In the genomic region with DNA sequence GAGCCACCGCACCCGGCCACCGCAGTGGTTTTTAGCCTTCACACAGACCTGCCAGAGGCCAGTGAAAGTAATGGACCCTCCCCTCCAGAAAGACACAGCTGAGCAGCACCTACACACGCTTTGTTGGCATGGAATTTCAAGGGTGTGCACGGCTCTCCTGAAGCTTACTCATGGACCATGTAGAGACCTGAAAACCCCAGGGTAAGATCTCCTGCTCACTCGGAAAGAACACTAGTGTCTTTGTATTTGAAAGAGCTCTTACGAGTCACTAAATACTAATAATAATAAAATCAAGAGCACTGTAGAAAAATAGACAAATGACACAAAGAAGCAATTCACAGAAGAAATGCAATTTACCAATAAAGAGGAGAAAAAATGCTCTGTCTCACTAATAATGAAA, we compare ENCODE assay signal across 22 cellular contexts. TPM values are rescaled to one million over a fixed set of nuclear protein-coding genes. Genes with fewer than 3 reads are reported as not detected.
DNase-seq lines count a peak whose midpoint lies in the region; ATAC-seq and TF ChIP-seq lines count a peak whose summit lies in the region.
"Had no signal": no experiment of that assay in that cellular context is flagged by ENCODE, and none has a peak within 500 bp of the region (broad histone marks: within the 10 kb centered on the region; RNA-seq: fewer than 3 reads in every experiment).

No MANE protein-coding gene starts in this region.

- peak; percentile 46 for ATAC-seq in foreskin keratinocyte
- no peak for ATAC-seq in stimulated activated effector memory CD8-positive, alpha-beta T cell treated with anti-CD3 and anti-CD28 coated beads, Interleukin-12 subunit alpha, Interleukin-12 subunit beta, amount 100 ng/mL, for 72 hours
- ATAC-seq in activated CD8-positive, alpha-beta memory T cell treated with anti-CD3 and anti-CD28 coated beads, Interleukin-2, amount 10 ng/mL, durations not matched to agents 7 days and 5 days, result no peak
- ATAC-seq: left lung; naive thymus-derived CD4-positive, alpha-beta T cell; SK-N-SH treated with all-trans-retinoic acid at 6 μM for 48 hours; upper lobe of right lung had no signal

- CTCF ChIA-PET in activated CD8-positive, alpha-beta memory T cell treated with anti-CD3 and anti-CD28 coated beads, Interleukin-2, amount 10 ng/mL, durations not matched to agents 7 days and 5 days (lab: Charles Lee), result interaction anchor here (2.1 kb wide), 1 partner anchor 21 kb away, joined by 10 read pairs; no protein-coding TSS in a partner anchor

- no peaks in the 10 kb centered on the region for H3K27me3 Mint-ChIP-seq in activated CD8-positive, alpha-beta memory T cell treated with anti-CD3 and anti-CD28 coated beads, Interleukin-2, amount 10 ng/mL, durations not matched to agents 7 days and 5 days
- H3K27me3 Mint-ChIP-seq: CD4-positive, alpha-beta T cell; naive thymus-derived CD4-positive, alpha-beta T cell had no signal

- peaks cover 11% of the 10 kb centered on the region for H3K27me3 ChIP-seq in foreskin keratinocyte
- H3K27me3 ChIP-seq: colonic mucosa, esophagus squamous epithelium, left lung, upper lobe of right lung had no signal

- peaks cover 16% of the 10 kb centered on the region for H3K36me3 Mint-ChIP-seq in stimulated activated effector memory CD8-positive, alpha-beta T cell treated with anti-CD3 and anti-CD28 coated beads, Interleukin-12 subunit alpha, Interleukin-12 subunit beta, amount 100 ng/mL, for 72 hours
- H3K36me3 Mint-ChIP-seq in activated CD8-positive, alpha-beta memory T cell treated with anti-CD3 and anti-CD28 coated beads, Interleukin-2, amount 10 ng/mL, durations not matched to agents 7 days and 5 days, result no peaks in the 10 kb centered on the region

- peaks cover 34% of the 10 kb centered on the region for H3K4me1 Mint-ChIP-seq in stimulated activated effector memory CD8-positive, alpha-beta T cell treated with anti-CD3 and anti-CD28 coated beads, Interleukin-12 subunit alpha, Interleukin-12 subunit beta, amount 100 ng/mL, for 72 hours
- peaks cover 13% of the 10 kb centered on the region for H3K4me1 Mint-ChIP-seq in activated CD8-positive, alpha-beta memory T cell treated with anti-CD3 and anti-CD28 coated beads, Interleukin-2, amount 10 ng/mL, durations not matched to agents 7 days and 5 days

- H3K27ac Mint-ChIP-seq in stimulated activated effector memory CD8-positive, alpha-beta T cell treated with anti-CD3 and anti-CD28 coated beads, Interleukin-12 subunit alpha, Interleukin-12 subunit beta, amount 100 ng/mL, for 72 hours, result peak overlapping the region; percentile 95
- no peak overlapping the region for H3K27ac Mint-ChIP-seq in activated CD8-positive, alpha-beta memory T cell treated with anti-CD3 and anti-CD28 coated beads, Interleukin-2, amount 10 ng/mL, durations not matched to agents 7 days and 5 days
- H3K27ac Mint-ChIP-seq: CD4-positive, alpha-beta T cell; naive thymus-derived CD4-positive, alpha-beta T cell had no signal

- peak overlapping the region; percentile 55 for H3K4me3 Mint-ChIP-seq in stimulated activated effector memory CD8-positive, alpha-beta T cell treated with anti-CD3 and anti-CD28 coated beads, Interleukin-12 subunit alpha, Interleukin-12 subunit beta, amount 100 ng/mL, for 72 hours
- no peak overlapping the region for H3K4me3 Mint-ChIP-seq in activated CD8-positive, alpha-beta memory T cell treated with anti-CD3 and anti-CD28 coated beads, Interleukin-2, amount 10 ng/mL, durations not matched to agents 7 days and 5 days
- H3K4me3 Mint-ChIP-seq: CD4-positive, alpha-beta T cell; naive thymus-derived CD4-positive, alpha-beta T cell had no signal

- TF ChIP-seq CTCF in foreskin keratinocyte (conservative IDR thresholded peaks at IDR 0.05), result no peak

- in situ Hi-C loops in SK-MEL-5 (cut with HindIII; ENCODE audit: low pct_unique_long_range_greater_than_20kb, low sequenced_read_pairs), result no loop called here

- H3K9me3 Mint-ChIP-seq in stimulated activated effector memory CD8-positive, alpha-beta T cell treated with anti-CD3 and anti-CD28 coated beads, Interleukin-12 subunit alpha, Interleukin-12 subunit beta, amount 100 ng/mL, for 72 hours, result no peaks in the 10 kb centered on the region
- no peaks in the 10 kb centered on the region for H3K9me3 Mint-ChIP-seq in activated CD8-positive, alpha-beta memory T cell treated with anti-CD3 and anti-CD28 coated beads, Interleukin-2, amount 10 ng/mL, durations not matched to agents 7 days and 5 days (ENCODE audit: low read depth)
- H3K9me3 Mint-ChIP-seq: CD4-positive, alpha-beta T cell; naive thymus-derived CD4-positive, alpha-beta T cell had no signal

- no peaks in the 10 kb centered on the region for H3K4me1 ChIP-seq in foreskin keratinocyte
- H3K4me1 ChIP-seq: colonic mucosa had no signal

- no peak overlapping the region for H3K27ac ChIP-seq in foreskin keratinocyte
- H3K27ac ChIP-seq: colonic mucosa had no signal

- DNase-seq in COLO829 (ENCODE audit: low spot score) (peak; percentile 80), SK-MEL-5 (ENCODE audit: low read depth, low spot score) (peak; percentile 54), foreskin keratinocyte (peak; percentile 61 to 78), NCI-H2171 (lab: John Stamatoyannopoulos, UW) (no peak), NCI-H1436 treated with DMSO at 0.1 percent for 48 hours (lab: John Stamatoyannopoulos, UW) (no peak)
- DNase-seq in stimulated activated effector memory CD8-positive, alpha-beta T cell treated with anti-CD3 and anti-CD28 coated beads, Interleukin-12 subunit alpha, Interleukin-12 subunit beta, amount 100 ng/mL, for 72 hours (ENCODE audit: low spot score in 2 of 2), result no peak
- DNase-seq in activated CD8-positive, alpha-beta memory T cell treated with anti-CD3 and anti-CD28 coated beads, Interleukin-2, amount 10 ng/mL, durations not matched to agents 7 days and 5 days, result no peak
- DNase-seq: activated CD4-positive, alpha-beta T cell treated with anti-CD3 and anti-CD28 coated beads for 1 hour; activated naive CD4-positive, alpha-beta T cell treated with anti-CD3 and anti-CD28 coated beads, Interleukin-2, amount 50 U/mL, for 16 hours; CD4-positive, alpha-beta T cell; colonic mucosa; effector memory CD4-positive, alpha-beta T cell; esophagus squamous epithelium; hypothalamus; Kasumi-1; naive thymus-derived CD4-positive, alpha-beta T cell; NCI-H510A; OCI-M1; T-helper 2 cell; upper lobe of right lung had no signal

RNA-seq across cellular contexts. Expression of gene SLC43A2, which starts 20.0 kb away (rescaled TPM):
- 2.0 and 3.4 TPM in 2 replicates for total RNA-seq in SK-MEL-5 (2014; rRNA removed; shearing (Covaris generic))
- polyA plus RNA-seq in SK-MEL-5 (2015; cell fraction: cytosol; rRNA removed), result 5.4 and 5.8 TPM in 2 replicates
- 1.9 and 2.2 TPM in 2 replicates for polyA plus RNA-seq in SK-MEL-5 (2015; cell fraction: nucleus; rRNA removed)
- 2.0 and 3.1 TPM in 2 replicates for total RNA-seq in foreskin keratinocyte
- 1.9 and 2.3 TPM in 2 replicates for polyA plus RNA-seq in foreskin keratinocyte
- 1 to 10 TPM in 1 of 2 experiments, under 1 TPM in 1; 0.55 to 1.3 TPM for total RNA-seq in activated CD8-positive, alpha-beta memory T cell treated with anti-CD3 and anti-CD28 coated beads, Interleukin-2, amount 10 ng/mL, durations not matched to agents 7 days and 5 days

RNA-seq across cellular contexts. Expression of gene SCARF1, which starts 36.9 kb away (rescaled TPM):
- 0.11 and 0.16 TPM in 2 replicates for total RNA-seq in SK-MEL-5 (2014; rRNA removed; shearing (Covaris generic))
- polyA plus RNA-seq in SK-MEL-5 (2015; cell fraction: cytosol; rRNA removed), result 0.09 and 0.36 TPM in 2 replicates
- 2.6 and 4.4 TPM in 2 replicates for polyA plus RNA-seq in SK-MEL-5 (2015; cell fraction: nucleus; rRNA removed)
- 0.10 TPM in 1 of 2 replicates, not detected in the other for total RNA-seq in foreskin keratinocyte
- polyA plus RNA-seq in foreskin keratinocyte, result 0.02 and 0.03 TPM in 2 replicates
- 1 to 10 TPM in 1 of 2 experiments, under 1 TPM in 1; 0.70 to 2.0 TPM for total RNA-seq in activated CD8-positive, alpha-beta memory T cell treated with anti-CD3 and anti-CD28 coated beads, Interleukin-2, amount 10 ng/mL, durations not matched to agents 7 days and 5 days

RNA-seq across cellular contexts. Expression of gene RILP, which starts 41.0 kb away (rescaled TPM):
- 10.4 and 12.1 TPM in 2 replicates for total RNA-seq in SK-MEL-5 (2014; rRNA removed; shearing (Covaris generic))
- polyA plus RNA-seq in SK-MEL-5 (2015; cell fraction: cytosol; rRNA removed), result 11.4 and 14.7 TPM in 2 replicates
- 6.3 and 12.1 TPM in 2 replicates for polyA plus RNA-seq in SK-MEL-5 (2015; cell fraction: nucleus; rRNA removed)
- total RNA-seq in foreskin keratinocyte, result 5.1 and 5.5 TPM in 2 replicates
- polyA plus RNA-seq in foreskin keratinocyte, result 6.7 and 7.5 TPM in 2 replicates
- total RNA-seq in activated CD8-positive, alpha-beta memory T cell treated with anti-CD3 and anti-CD28 coated beads, Interleukin-2, amount 10 ng/mL, durations not matched to agents 7 days and 5 days, result 1 to 10 TPM; 4.8 to 6.9 TPM

RNA-seq across cellular contexts. Expression of gene PITPNA, which starts 46.1 kb away (rescaled TPM):
- 14.6 and 27.1 TPM in 2 replicates for total RNA-seq in SK-MEL-5 (2014; rRNA removed; shearing (Covaris generic))
- 58.6 and 63.8 TPM in 2 replicates for polyA plus RNA-seq in SK-MEL-5 (2015; cell fraction: cytosol; rRNA removed)
- 21.4 and 29.5 TPM in 2 replicates for polyA plus RNA-seq in SK-MEL-5 (2015; cell fraction: nucleus; rRNA removed)
- 33.2 and 35.2 TPM in 2 replicates for total RNA-seq in foreskin keratinocyte
- 49.5 and 50.2 TPM in 2 replicates for polyA plus RNA-seq in foreskin keratinocyte
- total RNA-seq in activated CD8-positive, alpha-beta memory T cell treated with anti-CD3 and anti-CD28 coated beads, Interleukin-2, amount 10 ng/mL, durations not matched to agents 7 days and 5 days, result 10 to 100 TPM; 42.1 to 69.1 TPM

Comparison
In these comparisons a context has a peak if more than half of its experiments do, and no peak if none do; other contexts are left out.
1. DNase-seq: peak in COLO829 (single experiment), SK-MEL-5 (single experiment) and foreskin keratinocyte (2 of 2); none in stimulated activated effector memory CD8-positive, alpha-beta T cell treated with anti-CD3 and anti-CD28 coated beads, Interleukin-12 subunit alpha, Interleukin-12 subunit beta, amount 100 ng/mL, for 72 hours (0 of 2), NCI-H2171 (single experiment), NCI-H1436 treated with DMSO at 0.1 percent for 48 hours (single experiment) and activated CD8-positive, alpha-beta memory T cell treated with anti-CD3 and anti-CD28 coated beads, Interleukin-2, amount 10 ng/mL, durations not matched to agents 7 days and 5 days (single experiment).